In the genomic region with DNA sequence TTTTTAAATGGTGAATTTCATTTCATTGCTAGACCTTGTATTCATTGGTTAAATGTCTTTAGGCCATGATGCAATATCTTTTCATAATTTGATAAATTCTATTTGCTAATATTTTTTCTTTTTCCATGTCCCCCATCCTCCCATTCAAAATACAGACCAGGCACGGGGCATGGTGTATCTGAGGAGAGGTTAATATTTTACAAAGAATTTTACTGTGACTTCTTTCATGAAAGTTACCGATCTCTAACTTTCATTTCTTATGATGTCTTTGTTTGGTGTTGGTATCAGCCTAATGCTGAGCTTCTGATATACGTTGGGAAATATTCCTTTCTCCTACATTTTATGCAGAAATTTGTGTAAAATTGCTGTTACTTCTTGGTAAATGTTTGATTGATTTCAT, we compare ENCODE assay signal across 2 cellular contexts.
TF ChIP-seq lines count a peak whose summit lies in the region.

No MANE protein-coding gene starts in this region.

TF ChIP-seq in IMR-90, 13 proteins besides CTCF, POLR2A, EP300 and RAD21 (continued from another document):
- TF ChIP-seq ELK1 (IDR thresholded peaks at IDR 0.05; ENCODE audit: borderline replicate concordance, low read depth, low read length) (no peak), MAZ (IDR thresholded peaks at IDR 0.05; ENCODE audit: borderline replicate concordance, low read depth, low read length) (no peak), MAFK (IDR thresholded peaks at IDR 0.05; ENCODE audit: low read depth, low read length) (no peak)

TF ChIP-seq in liver, 16 proteins besides CTCF, POLR2A, EP300 and RAD21 (continued from another document):
- TF ChIP-seq REST (IDR thresholded peaks at IDR 0.05) (peak; percentile 21), EGR1 (IDR thresholded peaks at IDR 0.05; ENCODE audit: low read depth in 2 of 2) (no peak), YY1 (IDR thresholded peaks at IDR 0.05) (peak; percentile 39), GABPA (IDR thresholded peaks at IDR 0.05 in 1 of 2, conservative IDR thresholded peaks at IDR 0.05 in 1 of 2) (no peak), RXRA (IDR thresholded peaks at IDR 0.05) (peak in 1 of 2 donors; percentile 18), HNF4A (conservative IDR thresholded peaks at IDR 0.05) (peak in 1 of 2 donors; percentile 3)
- TF ChIP-seq, protein P1, sequence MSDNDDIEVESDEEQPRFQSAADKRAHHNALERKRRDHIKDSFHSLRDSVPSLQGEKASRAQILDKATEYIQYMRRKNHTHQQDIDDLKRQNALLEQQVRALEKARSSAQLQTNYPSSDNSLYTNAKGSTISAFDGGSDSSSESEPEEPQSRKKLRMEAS (IDR thresholded peaks at IDR 0.05) = peak; percentile 11
